In genomic region chr20:11235058-11235457, GRCh38 we compare ENCODE assay signal across 9 cellular contexts.
A peak's percentile ranks its signal among the peaks of the same experiment; 100 is the strongest.
DNase-seq lines count a peak whose midpoint lies in the region; ATAC-seq and TF ChIP-seq lines count a peak whose summit lies in the region.
"Had no signal": no experiment of that assay in that cellular context is flagged by ENCODE, and none has a peak within 500 bp of the region (broad histone marks: within the 10 kb centered on the region; RNA-seq: fewer than 3 reads in every experiment).

No MANE protein-coding gene starts in this region.

- H3K27me3 Mint-ChIP-seq in activated CD8-positive, alpha-beta T cell treated with anti-CD3 and anti-CD28 coated beads for 36 hours: no peaks in the 10 kb centered on the region

- H3K4me1 Mint-ChIP-seq in activated CD8-positive, alpha-beta T cell treated with anti-CD3 and anti-CD28 coated beads for 36 hours (ENCODE audit: low read depth): no peaks in the 10 kb centered on the region

- DNase-seq in HK-2 (ENCODE audit: unreplicated experiment): peak; percentile 58
- DNase-seq in SW480 (ENCODE audit: low spot score): peak; percentile 31
- peak; percentile 40 for DNase-seq in hepatic stellate cell (ENCODE audit: low spot score)
- DNase-seq in activated CD8-positive, alpha-beta T cell treated with anti-CD3 and anti-CD28 coated beads for 36 hours: no peak
- DNase-seq in NCI-H1092 (lab: John Stamatoyannopoulos, UW): no peak
- no peak for DNase-seq in posterior vena cava (ENCODE audit: low spot score)
- DNase-seq: activated naive CD4-positive, alpha-beta T cell treated with anti-CD3 and anti-CD28 coated beads, Interleukin-2, amount 50 U/mL, for 16 hours had no signal

- no peaks in the 10 kb centered on the region for H3K9me3 Mint-ChIP-seq in activated CD8-positive, alpha-beta T cell treated with anti-CD3 and anti-CD28 coated beads for 36 hours

- H3K4me1 ChIP-seq in skeletal muscle tissue (ENCODE audit: control insufficient read depth in 3 of 3, insufficient read depth in 3 of 3, low read length in 3 of 3): peaks cover 0 to 2% (median 2%) of the 10 kb centered on the region in 3 donors

- H3K9me3 ChIP-seq in skeletal muscle tissue (ENCODE audit: control insufficient read depth in 3 of 3, low read length in 3 of 3): no peaks in the 10 kb centered on the region

- H3K36me3 Mint-ChIP-seq in activated CD8-positive, alpha-beta T cell treated with anti-CD3 and anti-CD28 coated beads for 36 hours (ENCODE audit: low read depth): no peaks in the 10 kb centered on the region

- no peak overlapping the region for H3K9ac ChIP-seq in skeletal muscle tissue (ENCODE audit: low read depth in 1 of 3, low read length in 3 of 3)

- H3K27me3 ChIP-seq in skeletal muscle tissue (ENCODE audit: control insufficient read depth in 3 of 3, insufficient read depth in 3 of 3, low read length in 3 of 3): no peaks in the 10 kb centered on the region

- H3K27ac Mint-ChIP-seq in activated CD8-positive, alpha-beta T cell treated with anti-CD3 and anti-CD28 coated beads for 36 hours: no peak overlapping the region

- TF ChIP-seq CTCF in activated CD8-positive, alpha-beta T cell treated with anti-CD3 and anti-CD28 coated beads for 36 hours (IDR thresholded peaks at IDR 0.05): no peak

- no peak overlapping the region for H3K4me3 Mint-ChIP-seq in activated CD8-positive, alpha-beta T cell treated with anti-CD3 and anti-CD28 coated beads for 36 hours

- no peak for ATAC-seq in activated CD8-positive, alpha-beta T cell treated with anti-CD3 and anti-CD28 coated beads for 36 hours
- no peak for ATAC-seq in GM21515 (IDR thresholded peaks at IDR 0.05; ENCODE audit: unreplicated experiment)

- H3K27ac ChIP-seq in skeletal muscle tissue (ENCODE audit: low read depth, low read length): peak overlapping the region; percentile 20

- CTCF ChIA-PET in activated CD8-positive, alpha-beta T cell treated with anti-CD3 and anti-CD28 coated beads for 36 hours (lab: Charles Lee): no interaction called here

- no peak overlapping the region for H3K4me3 ChIP-seq in skeletal muscle tissue (ENCODE audit: low read length in 3 of 3)

- intact Hi-C loops in activated CD8-positive, alpha-beta T cell treated with anti-CD3 and anti-CD28 coated beads for 36 hours (cut with micrococcal nuclease): no loop called here
- intact Hi-C loops in posterior vena cava (cut with DNase I): no loop called here

- POLR2A ChIA-PET in activated CD8-positive, alpha-beta T cell treated with anti-CD3 and anti-CD28 coated beads for 36 hours (lab: Charles Lee): no interaction called here

- H3K36me3 ChIP-seq in skeletal muscle tissue (ENCODE audit: control insufficient read depth in 3 of 3, insufficient read depth in 3 of 3, low read length in 3 of 3): no peaks in the 10 kb centered on the region

Comparison
In these comparisons a context has a peak if more than half of its experiments do, and no peak if none do; other contexts are left out.
1. DNase-seq: peak in HK-2 (single experiment), SW480 (single experiment) and hepatic stellate cell (single experiment); none in activated CD8-positive, alpha-beta T cell treated with anti-CD3 and anti-CD28 coated beads for 36 hours (single experiment), NCI-H1092 (single experiment) and posterior vena cava (single experiment).